Comparison of ENCODE assay signal across 1 cellular context in genomic region chr4:88761861-88762523, GRCh38.
TF ChIP-seq lines count a peak whose summit lies in the region.

No MANE protein-coding gene starts in this region.

TF ChIP-seq in liver, 16 proteins besides CTCF, POLR2A, EP300 and RAD21 (continued from another document):
- no peak for TF ChIP-seq EGR1 (IDR thresholded peaks at IDR 0.05; ENCODE audit: low read depth in 2 of 2)
- TF ChIP-seq NR2F2 (IDR thresholded peaks at IDR 0.05) = peak; percentile 9
- no peak for TF ChIP-seq HNF4A (conservative IDR thresholded peaks at IDR 0.05)
- TF ChIP-seq, protein P1, sequence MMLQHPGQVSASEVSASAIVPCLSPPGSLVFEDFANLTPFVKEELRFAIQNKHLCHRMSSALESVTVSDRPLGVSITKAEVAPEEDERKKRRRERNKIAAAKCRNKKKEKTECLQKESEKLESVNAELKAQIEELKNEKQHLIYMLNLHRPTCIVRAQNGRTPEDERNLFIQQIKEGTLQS (IDR thresholded peaks at IDR 0.05) = no peak
